In genomic region chr15:63832620-63833245, GRCh38 we compare ENCODE assay signal across 8 cellular contexts. TPM values are rescaled to one million over a fixed set of nuclear protein-coding genes. Genes with fewer than 3 reads are reported as not detected.
DNase-seq lines count a peak whose midpoint lies in the region; ATAC-seq and TF ChIP-seq lines count a peak whose summit lies in the region.

No MANE protein-coding gene starts in this region.

- H3K4me1 ChIP-seq in ES-I3 (ENCODE audit: insufficient read depth, low read length) (no peaks in the 10 kb centered on the region; the same call in 1 of the 2 replicates), gastroesophageal sphincter (peaks cover 8 to 40% (median 10%) of the 10 kb centered on the region in 3 donors), sigmoid colon (peaks cover 0 to 54% (median 38%) of the 10 kb centered on the region in 4 donors)

- peak overlapping the region; percentile 74 for H3K27ac Mint-ChIP-seq in activated B cell treated with CpG ODN at 0.5 μM for 24 hours

- POLR2A ChIA-PET in activated B cell treated with CpG ODN at 0.5 μM for 24 hours (lab: Charles Lee), result interaction anchor here (0.6 to 2.3 kb wide), 13 partner anchors 18 to 330 kb away, joined by 3 to 40 read pairs (median 6); partner anchors contain the start of genes CIAO2A, DAPK2 and PPIB

- peaks cover 51% of the 10 kb centered on the region for H3K4me1 Mint-ChIP-seq in activated B cell treated with CpG ODN at 0.5 μM for 24 hours

- H3K27me3 ChIP-seq in gastroesophageal sphincter (no peaks in the 10 kb centered on the region), sigmoid colon (no peaks in the 10 kb centered on the region)

- no peaks in the 10 kb centered on the region for H3K27me3 Mint-ChIP-seq in activated B cell treated with CpG ODN at 0.5 μM for 24 hours

- TF ChIP-seq POLR2A in gastroesophageal sphincter (IDR thresholded peaks at IDR 0.05) (no peak), sigmoid colon (IDR thresholded peaks at IDR 0.05) (no peak)

- no peaks in the 10 kb centered on the region for H3K9me3 Mint-ChIP-seq in activated B cell treated with CpG ODN at 0.5 μM for 24 hours

- H3K36me3 ChIP-seq in ES-I3 (ENCODE audit: insufficient read depth, low read length) (no peaks in the 10 kb centered on the region), gastroesophageal sphincter (no peaks in the 10 kb centered on the region), sigmoid colon (no peaks in the 10 kb centered on the region)

- H3K9ac ChIP-seq in ES-I3 (ENCODE audit: low read depth, low read length), result peak overlapping the region; percentile 97

- TF ChIP-seq CTCF in activated B cell treated with CpG ODN at 0.5 μM for 24 hours (IDR thresholded peaks at IDR 0.05), result no peak
- no peak for TF ChIP-seq CTCF in gastroesophageal sphincter (IDR thresholded peaks at IDR 0.05)
- no peak for TF ChIP-seq CTCF in sigmoid colon (IDR thresholded peaks at IDR 0.05)

- intact Hi-C loops in activated B cell treated with CpG ODN at 0.5 μM for 24 hours (cut with micrococcal nuclease), result loop anchor here (1.0 to 5.0 kb wide), 5 partner anchors 49 to 320 kb away; partner anchors contain the start of genes DAPK2 and SNX22
- intact Hi-C loops in sigmoid colon (cut with DNase I), result loop anchor here (5.0 kb wide), 2 partner anchors 60 to 80 kb away; no protein-coding TSS in a partner anchor

- TF ChIP-seq EP300 in gastroesophageal sphincter (IDR thresholded peaks at IDR 0.05) (no peak), sigmoid colon (IDR thresholded peaks at IDR 0.05) (no peak)

- 0 to 1% methylated on average over 6 of the region's 9 CpGs for WGBS in gastroesophageal sphincter (ENCODE audit: low coverage in 1 of 2), 2 donors
- 1% methylated on average over 9 of the region's 9 CpGs for WGBS in sigmoid colon, 2 donors

- DNase-seq in activated B cell treated with CpG ODN at 0.5 μM for 24 hours (no peak), sigmoid colon (no peak), glomerular visceral epithelial cell (ENCODE audit: extremely low spot score) (no peak), cortex of kidney (lab: John Stamatoyannopoulos, UW) (no peak)
- DNase-seq in activated CD8-positive, alpha-beta memory T cell treated with anti-CD3 and anti-CD28 coated beads, Interleukin-2, amount 50 U/mL, for 4 hours, result no peak

- CTCF ChIA-PET in activated B cell treated with CpG ODN at 0.5 μM for 24 hours (lab: Charles Lee), result interaction anchor here (0.5 to 2.0 kb wide), 4 partner anchors 36 to 80 kb away, joined by 3 to 6 read pairs (median 4); no protein-coding TSS in a partner anchor

- peak; percentile 6 for ATAC-seq in HG02884 (IDR thresholded peaks at IDR 0.05; ENCODE audit: unreplicated experiment)
- ATAC-seq in activated B cell treated with CpG ODN at 0.5 μM for 24 hours (ENCODE audit: low read depth), result no peak
- ATAC-seq in gastroesophageal sphincter, result no peak

- H3K4me3 ChIP-seq in gastroesophageal sphincter (peak overlapping the region; percentile 68 to 71), sigmoid colon (peak overlapping the region; percentile 61 to 90 (median 76))

- H3K27ac ChIP-seq in gastroesophageal sphincter (peak overlapping the region; percentile 83 to 95 (median 91)), sigmoid colon (peak overlapping the region; percentile 90 to 94 (median 90))

- H3K4me3 Mint-ChIP-seq in activated B cell treated with CpG ODN at 0.5 μM for 24 hours, result peak overlapping the region; percentile 91

- H3K9me3 ChIP-seq in ES-I3 (ENCODE audit: control insufficient read depth, insufficient read depth, low read length) (no peaks in the 10 kb centered on the region), gastroesophageal sphincter (no peaks in the 10 kb centered on the region), sigmoid colon (no peaks in the 10 kb centered on the region)

- peaks cover 11% of the 10 kb centered on the region for H3K36me3 Mint-ChIP-seq in activated B cell treated with CpG ODN at 0.5 μM for 24 hours (ENCODE audit: low read depth)

RNA-seq across cellular contexts. Expression of gene HERC1, which starts 1.0 kb away (rescaled TPM):
- 191 and 201 TPM in 2 replicates for total RNA-seq in activated B cell treated with CpG ODN at 0.5 μM for 24 hours
- total RNA-seq in gastroesophageal sphincter, result 100 to 1,000 TPM; 114 to 137 (median 125) TPM
- 100 to 1,000 TPM; 107 to 142 (median 118) TPM for total RNA-seq in sigmoid colon
- 10 to 100 TPM; 12.5 to 38.2 (median 19.2) TPM for polyA plus RNA-seq in sigmoid colon
